In the genomic region with DNA sequence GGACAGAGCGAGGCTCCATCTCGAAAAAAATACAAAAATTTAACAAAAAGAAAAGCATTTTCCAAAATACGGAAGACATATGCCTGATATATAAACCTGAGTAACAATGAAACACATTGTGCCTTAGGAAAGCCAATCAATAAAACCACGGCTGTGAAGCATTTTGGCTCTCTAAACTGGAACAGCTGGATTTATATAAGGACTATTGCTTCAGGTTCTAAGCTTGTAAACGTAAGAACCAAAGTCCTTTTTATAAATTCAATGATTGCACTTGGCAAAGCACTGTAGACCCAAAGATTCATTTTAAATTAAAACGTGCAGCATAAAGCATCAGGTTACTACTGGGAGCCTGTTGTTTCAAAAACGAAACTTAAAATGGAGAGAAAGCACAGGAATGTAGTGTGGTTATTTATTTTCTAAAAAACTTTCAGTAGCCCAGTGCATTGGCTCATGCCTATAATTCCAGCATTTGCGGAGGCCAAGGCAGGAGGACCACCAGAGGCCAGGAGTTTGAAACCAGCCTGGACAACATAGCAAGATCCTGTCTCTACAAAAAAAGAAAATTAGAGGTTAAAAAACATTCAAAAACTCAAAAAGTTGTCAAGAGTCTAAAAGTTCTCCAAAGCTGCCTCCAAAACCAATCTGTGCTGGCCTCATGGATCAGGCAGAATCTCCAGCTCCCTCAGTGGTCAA, we compare ENCODE assay signal across 22 cellular contexts.
A peak's percentile ranks its signal among the peaks of the same experiment; 100 is the strongest.
DNase-seq lines count a peak whose midpoint lies in the region; ATAC-seq, FAIRE-seq and TF ChIP-seq lines count a peak whose summit lies in the region.
"Had no signal": no experiment of that assay in that cellular context is flagged by ENCODE, and none has a peak within 500 bp of the region (broad histone marks: within the 10 kb centered on the region; RNA-seq: fewer than 3 reads in every experiment).

No MANE protein-coding gene starts in this region.

- TF ChIP-seq CTCF in HFFc6 (IDR thresholded peaks at IDR 0.05) = no peak
- TF ChIP-seq CTCF in K562 (IDR thresholded peaks at IDR 0.05 in 2 of 3, conservative IDR thresholded peaks at IDR 0.05 in 1 of 3; ENCODE audit: insufficient read depth in 2 of 3, low read depth in 1 of 3, low read length in 3 of 3) = no peak
- TF ChIP-seq CTCF in HepG2 (CRISPR knock-in tag; IDR thresholded peaks at IDR 0.05) = no peak
- no peak for TF ChIP-seq CTCF in transverse colon (IDR thresholded peaks at IDR 0.05)

- no peaks in the 10 kb centered on the region for H3K9me1 ChIP-seq in K562 (ENCODE audit: control insufficient read depth, insufficient read depth, low read length)

- peak overlapping the region; percentile 37; the same call in 1 of the 2 replicates for H3K4me3 Mint-ChIP-seq in HFFc6
- H3K4me3 Mint-ChIP-seq in stimulated activated naive CD8-positive, alpha-beta T cell treated with anti-CD3 and anti-CD28 coated beads, Interleukin-15, amount 100 ng/mL, for 72 hours = no peak overlapping the region
- H3K4me3 Mint-ChIP-seq: CD4-positive, CD25-positive, alpha-beta regulatory T cell had no signal

- POLR2A ChIA-PET in K562 (lab: Yijun Ruan, JAX) = no interaction called here
- POLR2A ChIA-PET in HepG2 (lab: Yijun Ruan, JAX) = no interaction called here

- H3K4me2 ChIP-seq in K562 (ENCODE audit: insufficient read depth, low read length) (no peak overlapping the region), HepG2 (ENCODE audit: low read depth, low read length) (peak overlapping the region; percentile 44)
- H3K4me2 ChIP-seq: BLaER1, KMS-11, SK-N-SH had no signal

- H4K20me1 ChIP-seq in K562 (replicated peaks; ENCODE audit: control insufficient read depth, insufficient read depth, low read length) (no peaks in the 10 kb centered on the region), HepG2 (ENCODE audit: insufficient read depth, low read length) (no peaks in the 10 kb centered on the region)
- H4K20me1 ChIP-seq: BLaER1 had no signal

- H3K27ac ChIP-seq in K562 (ENCODE audit: extremely low read depth, low read depth, low read length) = no peak overlapping the region
- H3K27ac ChIP-seq in HepG2 (ENCODE audit: extremely low read length, insufficient read depth, low read length) = no peak overlapping the region
- H3K27ac ChIP-seq in transverse colon = peak overlapping the region; percentile 19 to 40 (median 36)
- H3K27ac ChIP-seq: BLaER1, KMS-11 had no signal

- no peak overlapping the region for H2AFZ ChIP-seq in K562 (ENCODE audit: low read depth, low read length)
- peak overlapping the region; percentile 44 for H2AFZ ChIP-seq in HepG2 (ENCODE audit: low read length)

- no peaks in the 10 kb centered on the region for H3K4me1 Mint-ChIP-seq in HFFc6 (ENCODE audit: low read depth)
- H3K4me1 Mint-ChIP-seq in stimulated activated naive CD8-positive, alpha-beta T cell treated with anti-CD3 and anti-CD28 coated beads, Interleukin-15, amount 100 ng/mL, for 72 hours = peaks cover 6% of the 10 kb centered on the region

- H3K27me3 Mint-ChIP-seq in HFFc6 (ENCODE audit: insufficient read depth) = peaks cover 11% of the 10 kb centered on the region
- no peaks in the 10 kb centered on the region for H3K27me3 Mint-ChIP-seq in stimulated activated naive CD8-positive, alpha-beta T cell treated with anti-CD3 and anti-CD28 coated beads, Interleukin-15, amount 100 ng/mL, for 72 hours
- H3K27me3 Mint-ChIP-seq: CD4-positive, CD25-positive, alpha-beta regulatory T cell had no signal

- FAIRE-seq in K562 (lab: Jason Lieb, UNC) = no peak
- no peak for FAIRE-seq in HepG2 (lab: Jason Lieb, UNC)

- H3K79me2 ChIP-seq in K562 (ENCODE audit: control insufficient read depth, insufficient read depth, low read length) (no peaks in the 10 kb centered on the region), HepG2 (ENCODE audit: insufficient read depth, low read length) (no peaks in the 10 kb centered on the region)

- no peaks in the 10 kb centered on the region for H3K9me3 Mint-ChIP-seq in HFFc6
- no peaks in the 10 kb centered on the region for H3K9me3 Mint-ChIP-seq in stimulated activated naive CD8-positive, alpha-beta T cell treated with anti-CD3 and anti-CD28 coated beads, Interleukin-15, amount 100 ng/mL, for 72 hours

- H3K27me3 ChIP-seq in K562 (ENCODE audit: control insufficient read depth in 2 of 2, insufficient read depth in 2 of 2, low read length in 2 of 2) (peaks cover 11 to 16% of the 10 kb centered on the region in 2 experiments; a peak in 3 of 5 replicates), HepG2 (ENCODE audit: control insufficient read depth in 1 of 2, insufficient read depth in 2 of 2, low read length in 2 of 2) (0 out of 5 replicates have a peak, but pooled peaks cover 0 to 9% of the 10 kb centered on the region in 2 experiments), transverse colon (no peaks in the 10 kb centered on the region)
- H3K27me3 ChIP-seq: BLaER1 had no signal

- in situ Hi-C loops in K562 (cut with MboI) = no loop called here
- in situ Hi-C loops in HepG2 (cut with HindIII; ENCODE audit: extremely low pct_ligation_motif_present, low pct_unique_long_range_greater_than_20kb) = no loop called here
- in situ Hi-C loops in transverse colon (cut with MboI; ENCODE audit: low pct_ligation_motif_present in 1 of 4, low pct_unique_long_range_greater_than_20kb in 1 of 4, low sequenced_read_pairs in 3 of 4) = no loop called here

- H3K9me3 ChIP-seq in K562 (replicated peaks; ENCODE audit: control insufficient read depth, insufficient read depth, low read depth, low read length) (no peaks in the 10 kb centered on the region), HepG2 (ENCODE audit: low read length) (no peaks in the 10 kb centered on the region), transverse colon (no peaks in the 10 kb centered on the region)
- H3K9me3 ChIP-seq: BLaER1, HAP-1, SK-N-SH had no signal

- ATAC-seq in K562 = no peak
- ATAC-seq in HepG2 = no peak; the same call in 2 of the 3 replicates
- no peak for ATAC-seq in stimulated activated naive CD8-positive, alpha-beta T cell treated with anti-CD3 and anti-CD28 coated beads, Interleukin-15, amount 100 ng/mL, for 72 hours
- ATAC-seq in GM21619 (IDR thresholded peaks at IDR 0.05; ENCODE audit: unreplicated experiment) = no peak

- BruUV-seq in K562 (replicated peaks; lab: Mats Ljungman, UMichigan) (no TSS peak), HepG2 (replicated peaks; lab: Mats Ljungman, UMichigan) (no TSS peak)

- H3K36me3 ChIP-seq in K562 (ENCODE audit: control insufficient read depth, insufficient read depth, low read length) (no peaks in the 10 kb centered on the region), HepG2 (replicated peaks in 1 of 2; ENCODE audit: control insufficient read depth in 1 of 2, insufficient read depth in 2 of 2, low read length in 2 of 2) (no peaks in the 10 kb centered on the region), transverse colon (no peaks in the 10 kb centered on the region)
- H3K36me3 ChIP-seq: BLaER1, HAP-1 had no signal

- intact Hi-C loops in K562 (cut with micrococcal nuclease) = no loop called here
- intact Hi-C loops in HepG2 (cut with micrococcal nuclease; ENCODE audit: unreplicated experiment) = loop anchor here (5.0 kb wide), 1 partner anchor 62 kb away; a partner anchor contains a TSS
- intact Hi-C loops in transverse colon (cut with DNase I; ENCODE audit: low total_unique reads) = no loop called here

- H3K36me3 Mint-ChIP-seq in HFFc6 (ENCODE audit: low read depth) = no peaks in the 10 kb centered on the region

- CTCF ChIA-PET in K562 (lab: Yijun Ruan, JAX; ENCODE audit: low intra/inter-chr PET ratio) (no interaction called here), HepG2 (lab: Yijun Ruan, JAX; ENCODE audit: low intra/inter-chr PET ratio, low total read pairs) (no interaction called here)

- TF ChIP-seq POLR2A in K562 (conservative IDR thresholded peaks at IDR 0.05) (no peak), HepG2 (IDR thresholded peaks at IDR 0.05; ENCODE audit: insufficient read depth in 1 of 2, low read depth in 2 of 2, low read length in 2 of 2) (no peak), transverse colon (IDR thresholded peaks at IDR 0.05) (no peak), erythroblast (IDR thresholded peaks at IDR 0.05; ENCODE audit: low read length) (no peak)

- H3K4me3 ChIP-seq in K562 (no peak overlapping the region), HepG2 (replicated peaks in 1 of 3; ENCODE audit: insufficient read depth in 1 of 3, low read depth in 2 of 3, low read length in 3 of 3) (peak overlapping the region in 1 of 3 experiments; percentile 31; a peak in 3 of 6 replicates), transverse colon (no peak overlapping the region)
- H3K4me3 ChIP-seq: BLaER1, HAP-1 had no signal

- no peak for TF ChIP-seq EP300 in K562 (IDR thresholded peaks at IDR 0.05; ENCODE audit: low read length)
- no peak for TF ChIP-seq EP300 in HepG2 (IDR thresholded peaks at IDR 0.05; ENCODE audit: low read depth in 2 of 2, low read length in 2 of 2)
- no peak for TF ChIP-seq EP300 in HepG2 (CRISPR knock-in tag; IDR thresholded peaks at IDR 0.05; ENCODE audit: borderline replicate concordance)
- no peak for TF ChIP-seq EP300 in transverse colon (IDR thresholded peaks at IDR 0.05; ENCODE audit: low read depth)

- WGBS in K562 (ENCODE audit: insufficient coverage, low coverage, missing lambda C conversion rate) = 9% methylated on average over 8 of the region's 8 CpGs
- WGBS in HepG2 (ENCODE audit: low lambda C conversion rate) = 36% methylated on average over 8 of the region's 8 CpGs
- WGBS in transverse colon (ENCODE audit: low coverage in 1 of 2), 2 donors = 46 to 49% methylated on average over 7 to 8 of the region's 8 CpGs

- DNase-seq in HFFc6 (no peak), K562 (ENCODE audit: extremely low read depth in 1 of 4, low spot score in 3 of 4) (no peak), HepG2 (ENCODE audit: low spot score) (no peak), transverse colon (no peak), erythroblast (lab: John Stamatoyannopoulos, UW) (no peak)
- DNase-seq in stimulated activated naive CD8-positive, alpha-beta T cell treated with anti-CD3 and anti-CD28 coated beads, Interleukin-15, amount 100 ng/mL, for 72 hours = no peak
- DNase-seq: CD4-positive, CD25-positive, alpha-beta regulatory T cell; DMS53; GOT3; IMR-90; NCI-H1048; NCI-H1417 treated with DMSO at 0.1 percent for 48 hours; NCI-H1694 treated with DMSO at 0.1 percent for 48 hours; NCI-H2081; NCI-H2171 treated with DMSO at 0.1 percent for 48 hours; NCI-H345; NCI-H510A treated with DMSO at 0.1 percent for 48 hours; SK-N-SH had no signal

- H3K4me1 ChIP-seq in K562 (replicated peaks in 1 of 2; ENCODE audit: control insufficient read depth in 2 of 2, insufficient read depth in 2 of 2, low read length in 2 of 2) (peaks cover 0 to 5% of the 10 kb centered on the region in 2 experiments; a peak in 3 of 5 replicates), HepG2 (ENCODE audit: insufficient read depth, low read length) (peaks cover 41% of the 10 kb centered on the region), transverse colon (peaks cover 7 to 32% (median 16%) of the 10 kb centered on the region in 4 donors)
- H3K4me1 ChIP-seq: BLaER1, HAP-1 had no signal

- H3K9ac ChIP-seq in K562 (ENCODE audit: insufficient read depth in 1 of 2, low read depth in 2 of 2, low read length in 2 of 2) (no peak overlapping the region), HepG2 (ENCODE audit: insufficient read depth, low read depth, low read length) (no peak overlapping the region)
- H3K9ac ChIP-seq: BLaER1, KMS-11, SK-N-SH had no signal

- H3K27ac Mint-ChIP-seq in HFFc6 = no peak overlapping the region
- H3K27ac Mint-ChIP-seq in stimulated activated naive CD8-positive, alpha-beta T cell treated with anti-CD3 and anti-CD28 coated beads, Interleukin-15, amount 100 ng/mL, for 72 hours = no peak overlapping the region
- H3K27ac Mint-ChIP-seq: CD4-positive, CD25-positive, alpha-beta regulatory T cell had no signal

- TF ChIP-seq RAD21 in K562 (CRISPR knock-in tag; conservative IDR thresholded peaks at IDR 0.05 in 1 of 2, IDR thresholded peaks at IDR 0.05 in 1 of 2) (no peak), HepG2 (CRISPR knock-in tag; IDR thresholded peaks at IDR 0.05) (no peak)

Comparison
In these comparisons a context has a peak if more than half of its experiments do, and no peak if none do; other contexts are left out.
1. H3K27ac ChIP-seq: peak in transverse colon (4 of 4); none in K562 (single experiment) and HepG2 (single experiment).